Comparison of ENCODE assay signal across 19 cellular contexts in genomic region chr17:76378548-76379274, GRCh38. TPM values are rescaled to one million over a fixed set of nuclear protein-coding genes. Genes with fewer than 3 reads are reported as not detected.
DNase-seq lines count a peak whose midpoint lies in the region; ATAC-seq and TF ChIP-seq lines count a peak whose summit lies in the region.
"Had no signal": no experiment of that assay in that cellular context is flagged by ENCODE, and none has a peak within 500 bp of the region (broad histone marks: within the 10 kb centered on the region; RNA-seq: fewer than 3 reads in every experiment).

No MANE protein-coding gene starts in this region.

- H3K23ac ChIP-seq in IMR-90 (ENCODE audit: low read depth, low read length), result no peak overlapping the region; the same call in 1 of the 2 replicates

- no TSS peak for BruUV-seq in IMR-90 (replicated peaks; lab: Mats Ljungman, UMichigan)

- H3K4ac ChIP-seq in IMR-90 (ENCODE audit: low read depth, low read length), result no peak overlapping the region

- H3K4me2 ChIP-seq in IMR-90 (ENCODE audit: low read depth, low read length), result no peak overlapping the region
- H3K4me2 ChIP-seq: BLaER1 treated with 17β-estradiol and CSF1 and Interleukin-3, amounts not matched to agents 10 nM and 100 nM had no signal

- H2AK9ac ChIP-seq in IMR-90 (replicated peaks; ENCODE audit: low read depth, low read length, poor library complexity), result no peak overlapping the region

- no peak overlapping the region for H2BK20ac ChIP-seq in IMR-90 (ENCODE audit: low read depth, low read length)

- no peak overlapping the region for H4K91ac ChIP-seq in IMR-90 (ENCODE audit: insufficient read depth, low read depth, low read length)

- no peak overlapping the region for H3K56ac ChIP-seq in IMR-90 (ENCODE audit: extremely low read depth, insufficient read depth, low read length)

- POLR2A ChIA-PET in IMR-90 (lab: Charles Lee; ENCODE audit: unreplicated experiment) (no interaction called here), RWPE1 (lab: Yijun Ruan, JAX; ENCODE audit: low non-redundant PET) (no interaction called here)

- CTCF ChIA-PET in IMR-90 (lab: Yijun Ruan, JAX) (no interaction called here), RWPE1 (lab: Yijun Ruan, JAX) (interaction anchor here (0.7 kb wide), 1 partner anchor 19 kb away, joined by 4 read pairs; no protein-coding TSS in a partner anchor)

- H2BK15ac ChIP-seq in IMR-90 (ENCODE audit: low read depth, low read length), result no peak overlapping the region

- no peak overlapping the region for H3K27ac ChIP-seq in IMR-90 (ENCODE audit: insufficient read depth, low read length)
- peak overlapping the region; percentile 11; the same call in 1 of the 2 replicates for H3K27ac ChIP-seq in RWPE1
- H3K27ac ChIP-seq: BLaER1 treated with 17β-estradiol and CSF1 and Interleukin-3, amounts not matched to agents 10 nM and 100 nM; Peyer's patch had no signal

- H2BK120ac ChIP-seq in IMR-90 (ENCODE audit: low read depth, low read length), result no peak overlapping the region

- no peak for TF ChIP-seq CTCF in IMR-90 (conservative IDR thresholded peaks at IDR 0.05; ENCODE audit: low read depth, low read length)
- no peak for TF ChIP-seq CTCF in RWPE1 (conservative IDR thresholded peaks at IDR 0.05; ENCODE audit: low read depth)

- no peak overlapping the region for H3K18ac ChIP-seq in IMR-90 (ENCODE audit: low read depth, low read length)

- H3K79me1 ChIP-seq in IMR-90 (ENCODE audit: low read depth in 1 of 2, low read length in 2 of 2), result peaks cover 22 to 52% of the 10 kb centered on the region in 2 experiments

- H4K5ac ChIP-seq in IMR-90 (ENCODE audit: low read depth, low read length), result no peak overlapping the region

- H3K9me1 ChIP-seq in IMR-90 (ENCODE audit: insufficient read depth, low read length), result peaks cover 15% of the 10 kb centered on the region

- no peak overlapping the region for H2BK5ac ChIP-seq in IMR-90 (ENCODE audit: low read depth, low read length, poor library complexity, severe bottlenecking)

- H4K8ac ChIP-seq in IMR-90 (ENCODE audit: low read depth in 2 of 2, low read length in 2 of 2), result no peak overlapping the region; a peak in 1 of 4 replicates

- dilution Hi-C loops in IMR-90 (cut with HindIII; ENCODE audit: low sequenced_read_pairs, unreplicated experiment), result no loop called here

- no peak overlapping the region for H3K9ac ChIP-seq in IMR-90 (ENCODE audit: low read depth, low read length)
- H3K9ac ChIP-seq: BLaER1 treated with 17β-estradiol and CSF1 and Interleukin-3, amounts not matched to agents 10 nM and 100 nM had no signal

- 100% methylated on average over 1 of the region's 5 CpGs; no CpG with 5 or more reads in 1 of the 2 experiments for WGBS in IMR-90 (ENCODE audit: extremely low coverage in 2 of 2, insufficient read length in 1 of 2), 2 experiments

- no peak for TF ChIP-seq RAD21 in IMR-90 (IDR thresholded peaks at IDR 0.05; ENCODE audit: low read length)

- peaks cover 8% of the 10 kb centered on the region; the same call in 1 of the 2 replicates for H3K4me1 ChIP-seq in IMR-90 (ENCODE audit: control insufficient read depth, insufficient read depth, low read length)

- H3K9me3 ChIP-seq in IMR-90 (ENCODE audit: control insufficient read depth, insufficient read depth, low read length), result no peaks in the 10 kb centered on the region
- H3K9me3 ChIP-seq: BLaER1 treated with 17β-estradiol and CSF1 and Interleukin-3, amounts not matched to agents 10 nM and 100 nM; Peyer's patch had no signal

- intact Hi-C loops in IMR-90 (cut with micrococcal nuclease), result no loop called here

- 0 out of 2 replicates have a peak overlapping the region, but pooled peaks have one; percentile 48 for H2AK5ac ChIP-seq in IMR-90 (ENCODE audit: low read depth, low read length)

- no peaks in the 10 kb centered on the region; the same call in 1 of the 2 replicates for H4K20me1 ChIP-seq in IMR-90 (ENCODE audit: insufficient read depth, low read length)

- in situ Hi-C loops in IMR-90 (cut with MboI; ENCODE audit: low sequenced_read_pairs), result no loop called here

- ATAC-seq in IMR-90 (ENCODE audit: low read depth), result no peak
- ATAC-seq: CD8-positive, alpha-beta T cell had no signal

- H3K36me3 ChIP-seq in IMR-90 (ENCODE audit: control insufficient read depth, insufficient read depth, low read length), result no peaks in the 10 kb centered on the region
- H3K36me3 ChIP-seq: BLaER1 treated with 17β-estradiol and CSF1 and Interleukin-3, amounts not matched to agents 10 nM and 100 nM; Peyer's patch had no signal

- TF ChIP-seq POLR2A in IMR-90 (IDR thresholded peaks at IDR 0.05; ENCODE audit: low read depth, low read length), result 0 out of 2 replicates have a peak, but pooled peaks have one; percentile 2

- H3K14ac ChIP-seq in IMR-90 (replicated peaks; ENCODE audit: low read depth, low read length), result no peak overlapping the region

- no peak overlapping the region for H3K4me3 ChIP-seq in IMR-90 (ENCODE audit: insufficient read depth, low read depth, low read length)
- H3K4me3 ChIP-seq: BLaER1 treated with 17β-estradiol and CSF1 and Interleukin-3, amounts not matched to agents 10 nM and 100 nM; Peyer's patch had no signal

- peak; percentile 86 for DNase-seq in DMS 273 (lab: John Stamatoyannopoulos, UW; ENCODE audit: unreplicated experiment)
- no peak for DNase-seq in IMR-90
- DNase-seq in RWPE1 (ENCODE audit: low spot score), result no peak
- peak; percentile 11 to 50 for DNase-seq in lung microvascular endothelial cell (ENCODE audit: low read depth in 2 of 2)
- DNase-seq in T-helper 1 cell, result no peak
- no peak for DNase-seq in stimulated activated CD4-positive, alpha-beta T cell treated with anti-CD3 and anti-CD28 coated beads, Interleukin-1b, Interleukin-23, amount 100 ng/mL, for 48 hours
- no peak for DNase-seq in cerebellar nuclear complex (lab: John Stamatoyannopoulos, UW)
- DNase-seq: Calu3; CD8-positive, alpha-beta T cell; DMS79; HFFc6; NCI-H1436; NCI-H2029; NCI-H446; NCI-H748 treated with DMSO at 0.1 percent for 48 hours; NK-92 treated with Interleukin-12 subunit alpha and Interleukin-12 subunit beta, amount 100 ng/mL, for 24 hours; Peyer's patch; SHP77 had no signal

- H3K27me3 ChIP-seq in IMR-90 (ENCODE audit: control insufficient read depth, insufficient read depth, low read length), result no peaks in the 10 kb centered on the region
- H3K27me3 ChIP-seq: Peyer's patch had no signal

- no peak overlapping the region for H2AFZ ChIP-seq in IMR-90 (replicated peaks; ENCODE audit: low read length, poor library complexity)

TF ChIP-seq in IMR-90, 13 proteins besides CTCF, POLR2A, EP300 and RAD21:
- TF ChIP-seq RCOR1 (IDR thresholded peaks at IDR 0.05; ENCODE audit: insufficient replicate concordance, low read length), result no peak
- no peak for TF ChIP-seq CHD1 (IDR thresholded peaks at IDR 0.05; ENCODE audit: low read depth, low read length)
- no peak for TF ChIP-seq MAZ (IDR thresholded peaks at IDR 0.05; ENCODE audit: borderline replicate concordance, low read depth, low read length)
- TF ChIP-seq BHLHE40 (IDR thresholded peaks at IDR 0.05; ENCODE audit: low read depth, low read length), result no peak
- TF ChIP-seq CEBPB (IDR thresholded peaks at IDR 0.05; ENCODE audit: low read depth, low read length), result no peak
- TF ChIP-seq FOS (IDR thresholded peaks at IDR 0.05; ENCODE audit: low read depth, low read length), result no peak
- no peak for TF ChIP-seq MXI1 (IDR thresholded peaks at IDR 0.05; ENCODE audit: borderline replicate concordance, low read depth, low read length)
- TF ChIP-seq SMC3 (IDR thresholded peaks at IDR 0.05; ENCODE audit: low read depth, low read length), result no peak
- TF ChIP-seq NFE2L2 (IDR thresholded peaks at IDR 0.05; ENCODE audit: low read depth, low read length), result no peak
- no peak for TF ChIP-seq RFX5 (IDR thresholded peaks at IDR 0.05; ENCODE audit: low read depth, low read length)
- TF ChIP-seq MAFK (IDR thresholded peaks at IDR 0.05; ENCODE audit: low read depth, low read length), result no peak
- no peak for TF ChIP-seq ELK1 (IDR thresholded peaks at IDR 0.05; ENCODE audit: borderline replicate concordance, low read depth, low read length)
- TF ChIP-seq USF2 (IDR thresholded peaks at IDR 0.05; ENCODE audit: low read depth, low read length), result no peak

RNA-seq across cellular contexts. Expression of gene SPHK1, which starts 5.7 kb away (rescaled TPM):
- total RNA-seq in IMR-90 (2012; rRNA removed), result 44.4 and 45.8 TPM in 2 replicates
- 82.7 and 94.2 TPM in 2 replicates for polyA plus RNA-seq in IMR-90 (2012; rRNA removed)
- 89.5 and 99.7 TPM in 2 replicates for polyA plus RNA-seq in IMR-90 (2012; cell fraction: cytosol; rRNA removed)
- 571 and 890 TPM in 2 replicates for polyA plus RNA-seq in IMR-90 (2012; cell fraction: nucleus; rRNA removed; ENCODE audit: low replicate concordance)
- total RNA-seq in lung microvascular endothelial cell, result 193 and 276 TPM in 2 replicates

RNA-seq across cellular contexts. Expression of gene PRPSAP1, which starts 25.0 kb away (rescaled TPM):
- total RNA-seq in IMR-90 (2012; rRNA removed), result 29.2 and 34.4 TPM in 2 replicates
- 38.6 and 48.6 TPM in 2 replicates for polyA plus RNA-seq in IMR-90 (2012; rRNA removed)
- 29.6 and 34.4 TPM in 2 replicates for polyA plus RNA-seq in IMR-90 (2012; cell fraction: cytosol; rRNA removed)
- polyA plus RNA-seq in IMR-90 (2012; cell fraction: nucleus; rRNA removed; ENCODE audit: low replicate concordance), result 40.4 and 135 TPM in 2 replicates
- total RNA-seq in lung microvascular endothelial cell, result 69.7 and 103 TPM in 2 replicates

Comparison
In these comparisons a context has a peak if more than half of its experiments do, and no peak if none do; other contexts are left out.
1. DNase-seq: peak in DMS 273 (single experiment) and lung microvascular endothelial cell (2 of 2); none in IMR-90 (single experiment), RWPE1 (single experiment), T-helper 1 cell (0 of 5), stimulated activated CD4-positive, alpha-beta T cell treated with anti-CD3 and anti-CD28 coated beads, Interleukin-1b, Interleukin-23, amount 100 ng/mL, for 48 hours (single experiment) and cerebellar nuclear complex (0 of 2).